ENCODE assay signal across 11 cellular contexts in the genomic region with DNA sequence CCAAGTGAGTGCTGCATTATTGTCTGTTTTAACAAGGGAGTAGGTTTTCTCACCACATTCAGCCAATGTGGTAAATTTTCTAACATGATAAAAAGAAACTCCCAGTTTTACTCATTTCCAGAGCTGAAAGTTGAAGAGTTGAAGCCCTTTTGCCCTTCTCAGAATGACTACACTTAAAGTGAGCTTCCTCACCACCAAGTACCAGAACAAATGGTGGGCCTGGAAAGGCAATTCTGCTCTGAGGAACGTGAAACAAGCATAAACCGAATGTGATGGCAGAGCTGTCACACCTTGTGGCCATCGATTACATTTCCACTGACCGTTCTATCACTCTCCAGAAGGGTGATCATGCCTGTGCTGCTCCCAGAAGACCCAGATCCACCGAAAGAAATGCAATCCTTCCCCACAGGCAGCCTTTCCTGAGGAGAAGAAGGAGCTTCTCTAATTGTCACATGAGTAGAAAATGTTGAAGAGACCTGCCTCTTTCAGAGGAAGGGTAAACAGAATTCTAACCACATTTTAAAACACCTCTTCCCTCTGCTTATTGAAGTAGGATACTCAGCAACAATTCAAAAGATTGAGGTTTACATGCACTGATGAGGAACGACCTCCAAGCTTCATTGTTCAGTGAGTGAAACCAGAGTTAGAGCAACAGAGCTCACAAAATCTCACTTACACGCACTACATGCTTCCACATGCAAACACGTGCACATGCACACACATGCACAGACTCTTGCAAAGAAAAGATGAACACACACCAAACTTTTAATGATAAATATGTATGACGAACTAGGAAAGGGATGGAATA. TPM values are rescaled to one million over a fixed set of nuclear protein-coding genes. Genes with fewer than 3 reads are reported as not detected.
DNase-seq lines count a peak whose midpoint lies in the region; ATAC-seq and TF ChIP-seq lines count a peak whose summit lies in the region.
"Had no signal": no experiment of that assay in that cellular context is flagged by ENCODE, and none has a peak within 500 bp of the region (broad histone marks: within the 10 kb centered on the region; RNA-seq: fewer than 3 reads in every experiment).

No MANE protein-coding gene starts in this region.

- H2AK5ac ChIP-seq in H9 (ENCODE audit: insufficient read length, low read length): peak overlapping the region; percentile 84

- peak overlapping the region; percentile 43 for H3K4me3 Mint-ChIP-seq in activated CD8-positive, alpha-beta memory T cell treated with anti-CD3 and anti-CD28 coated beads, Interleukin-2, amount 10 ng/mL, durations not matched to agents 7 days and 5 days
- H3K4me3 Mint-ChIP-seq in H9 (no peak overlapping the region), CD14-positive monocyte (no peak overlapping the region)
- H3K4me3 Mint-ChIP-seq in stimulated activated effector memory CD8-positive, alpha-beta T cell treated with anti-CD3 and anti-CD28 coated beads, Interleukin-12 subunit alpha, Interleukin-12 subunit beta, amount 100 ng/mL, for 72 hours: no peak overlapping the region
- H3K4me3 Mint-ChIP-seq: nephron had no signal

- peaks cover 2% of the 10 kb centered on the region for H4K20me1 ChIP-seq in H9 (ENCODE audit: control insufficient read depth, insufficient read depth, insufficient read length)

- TF ChIP-seq CTCF in H9 (conservative IDR thresholded peaks at IDR 0.05) (no peak), GM13977 (IDR thresholded peaks at IDR 0.05; ENCODE audit: extremely low read depth, insufficient read depth, missing control alignments) (no peak), heart right ventricle (IDR thresholded peaks at IDR 0.05) (no peak), CD14-positive monocyte (IDR thresholded peaks at IDR 0.05) (no peak)

- in situ Hi-C loops in GM13977 (cut with MboI; ENCODE audit: low pct_unique_long_range_greater_than_20kb, low sequenced_read_pairs, unreplicated experiment): no loop called here

- H3K56ac ChIP-seq in H9 (ENCODE audit: insufficient read length, low read depth, low read length): no peak overlapping the region

- H3K4me3 ChIP-seq in Jurkat, Clone E6-1 (ENCODE audit: low read length): peak overlapping the region; percentile 14
- no peak overlapping the region for H3K4me3 ChIP-seq in heart right ventricle

- H4K8ac ChIP-seq in H9 (replicated peaks; ENCODE audit: insufficient read length, low read depth, low read length): no peak overlapping the region

- peaks cover 81% of the 10 kb centered on the region for H3K27me3 Mint-ChIP-seq in activated CD8-positive, alpha-beta memory T cell treated with anti-CD3 and anti-CD28 coated beads, Interleukin-2, amount 10 ng/mL, durations not matched to agents 7 days and 5 days
- peaks cover 30% of the 10 kb centered on the region for H3K27me3 Mint-ChIP-seq in H9 (ENCODE audit: low read depth)
- H3K27me3 Mint-ChIP-seq in CD14-positive monocyte (ENCODE audit: low read depth in 3 of 3): peaks cover 0 to 4% (median 4%) of the 10 kb centered on the region in 3 donors

- CTCF ChIA-PET in activated CD8-positive, alpha-beta memory T cell treated with anti-CD3 and anti-CD28 coated beads, Interleukin-2, amount 10 ng/mL, durations not matched to agents 7 days and 5 days (lab: Charles Lee): interaction anchor here (0.7 to 2.2 kb wide), 11 partner anchors 8 to 348 kb away, joined by 3 to 6 read pairs (median 3); partner anchors contain the start of gene CCR9

- intact Hi-C loops in heart right ventricle (cut with DNase I) (no loop called here), CD14-positive monocyte (cut with micrococcal nuclease) (no loop called here)

- H3K9ac ChIP-seq in H9 (ENCODE audit: extremely low read depth, insufficient read length, low read length): no peak overlapping the region

- peak overlapping the region; percentile 57 for H3K27ac Mint-ChIP-seq in activated CD8-positive, alpha-beta memory T cell treated with anti-CD3 and anti-CD28 coated beads, Interleukin-2, amount 10 ng/mL, durations not matched to agents 7 days and 5 days
- H3K27ac Mint-ChIP-seq in H9 (no peak overlapping the region), CD14-positive monocyte (no peak overlapping the region)
- H3K27ac Mint-ChIP-seq in stimulated activated effector memory CD8-positive, alpha-beta T cell treated with anti-CD3 and anti-CD28 coated beads, Interleukin-12 subunit alpha, Interleukin-12 subunit beta, amount 100 ng/mL, for 72 hours: no peak overlapping the region
- H3K27ac Mint-ChIP-seq: nephron had no signal

- H3K27me3 ChIP-seq in H9 (ENCODE audit: insufficient read depth, low read length) (no peaks in the 10 kb centered on the region), heart right ventricle (peaks cover 0 to 4% (median 0%) of the 10 kb centered on the region in 7 donors)

- no peak overlapping the region for H3K18ac ChIP-seq in H9 (ENCODE audit: insufficient read length, low read depth, low read length)

- H3K14ac ChIP-seq in H9 (ENCODE audit: insufficient read depth, low read length): no peak overlapping the region

- H3K4me1 ChIP-seq in H9 (ENCODE audit: insufficient read depth, low read length) (no peaks in the 10 kb centered on the region), heart right ventricle (no peaks in the 10 kb centered on the region)

- H3K9me3 ChIP-seq in H9 (ENCODE audit: control insufficient read depth, low read depth, low read length) (peaks cover 5% of the 10 kb centered on the region), heart right ventricle (peaks cover 0 to 12% (median 5%) of the 10 kb centered on the region in 11 donors)

- no peak overlapping the region for H4K91ac ChIP-seq in H9 (ENCODE audit: insufficient read length, low read depth, low read length)

- ATAC-seq in activated CD8-positive, alpha-beta memory T cell treated with anti-CD3 and anti-CD28 coated beads, Interleukin-2, amount 10 ng/mL, durations not matched to agents 7 days and 5 days: peak; percentile 88
- ATAC-seq in stimulated activated effector memory CD8-positive, alpha-beta T cell treated with anti-CD3 and anti-CD28 coated beads, Interleukin-12 subunit alpha, Interleukin-12 subunit beta, amount 100 ng/mL, for 72 hours: peak; percentile 95
- no peak for ATAC-seq in heart right ventricle

- no peak overlapping the region for H2BK15ac ChIP-seq in H9 (ENCODE audit: low read depth, low read length)

- H3K79me2 ChIP-seq in H9 (ENCODE audit: insufficient read depth, low read length): no peaks in the 10 kb centered on the region

- no peaks in the 10 kb centered on the region for H3K36me3 ChIP-seq in heart right ventricle

- peaks cover 20% of the 10 kb centered on the region for H3K36me3 Mint-ChIP-seq in activated CD8-positive, alpha-beta memory T cell treated with anti-CD3 and anti-CD28 coated beads, Interleukin-2, amount 10 ng/mL, durations not matched to agents 7 days and 5 days
- H3K36me3 Mint-ChIP-seq in H9 (ENCODE audit: insufficient read depth in 1 of 3, low read depth in 3 of 3): no peaks in the 10 kb centered on the region
- H3K36me3 Mint-ChIP-seq in stimulated activated effector memory CD8-positive, alpha-beta T cell treated with anti-CD3 and anti-CD28 coated beads, Interleukin-12 subunit alpha, Interleukin-12 subunit beta, amount 100 ng/mL, for 72 hours: no peaks in the 10 kb centered on the region
- H3K36me3 Mint-ChIP-seq in CD14-positive monocyte: no peaks in the 10 kb centered on the region

- no peak overlapping the region for H2BK20ac ChIP-seq in H9 (ENCODE audit: low read depth, low read length, poor library complexity, severe bottlenecking)

- no peak overlapping the region for H2BK12ac ChIP-seq in H9 (ENCODE audit: insufficient read length, low read depth, low read length)

- H3K9me3 Mint-ChIP-seq in activated CD8-positive, alpha-beta memory T cell treated with anti-CD3 and anti-CD28 coated beads, Interleukin-2, amount 10 ng/mL, durations not matched to agents 7 days and 5 days (ENCODE audit: low read depth): peaks cover 6% of the 10 kb centered on the region
- H3K9me3 Mint-ChIP-seq in H9 (peaks cover 4 to 5% of the 10 kb centered on the region in 2 experiments; a peak in 2 of 5 replicates), CD14-positive monocyte (peaks cover 0 to 8% (median 4%) of the 10 kb centered on the region in 7 donors)
- H3K9me3 Mint-ChIP-seq in stimulated activated effector memory CD8-positive, alpha-beta T cell treated with anti-CD3 and anti-CD28 coated beads, Interleukin-12 subunit alpha, Interleukin-12 subunit beta, amount 100 ng/mL, for 72 hours: peaks cover 6% of the 10 kb centered on the region

- no CpG with 5 or more reads among the region's 9 CpGs for WGBS in H9 (ENCODE audit: extremely low coverage, insufficient read length, low lambda C conversion rate)
- 74 to 75% methylated on average over 9 of the region's 9 CpGs for WGBS in heart right ventricle, 2 donors

- H2AFZ ChIP-seq in H9 (ENCODE audit: low read length): no peak overlapping the region

- peaks cover 77% of the 10 kb centered on the region for H3K4me1 Mint-ChIP-seq in activated CD8-positive, alpha-beta memory T cell treated with anti-CD3 and anti-CD28 coated beads, Interleukin-2, amount 10 ng/mL, durations not matched to agents 7 days and 5 days
- no peaks in the 10 kb centered on the region for H3K4me1 Mint-ChIP-seq in H9
- H3K4me1 Mint-ChIP-seq in stimulated activated effector memory CD8-positive, alpha-beta T cell treated with anti-CD3 and anti-CD28 coated beads, Interleukin-12 subunit alpha, Interleukin-12 subunit beta, amount 100 ng/mL, for 72 hours: peaks cover 39% of the 10 kb centered on the region
- H3K4me1 Mint-ChIP-seq in CD14-positive monocyte: peaks cover 2% of the 10 kb centered on the region

- no peak overlapping the region for H3K4ac ChIP-seq in H9 (ENCODE audit: low read depth, low read length)

- H3K4me2 ChIP-seq in H9 (ENCODE audit: insufficient read depth, insufficient read length, low read length): no peak overlapping the region

- H2BK120ac ChIP-seq in H9 (ENCODE audit: low read depth, low read length, poor library complexity, severe bottlenecking): no peak overlapping the region

- H4K5ac ChIP-seq in H9 (ENCODE audit: insufficient read length, low read depth, low read length): no peak overlapping the region

- H3K79me1 ChIP-seq in H9 (ENCODE audit: insufficient read depth, low read depth, low read length, poor library complexity, severe bottlenecking): no peaks in the 10 kb centered on the region

- H2BK5ac ChIP-seq in H9 (ENCODE audit: insufficient read length, low read length): no peak overlapping the region

- H3K27ac ChIP-seq in H9 (ENCODE audit: insufficient read length, low read depth, low read length) (no peak overlapping the region), heart right ventricle (no peak overlapping the region)

- DNase-seq in activated CD8-positive, alpha-beta memory T cell treated with anti-CD3 and anti-CD28 coated beads, Interleukin-2, amount 10 ng/mL, durations not matched to agents 7 days and 5 days: peak; percentile 72
- DNase-seq in activated CD8-positive, alpha-beta memory T cell treated with anti-CD3 and anti-CD28 coated beads, Interleukin-2, amount 50 U/mL, for 4 hours: no peak
- DNase-seq in H9: no peak
- peak; percentile 91 for DNase-seq in Jurkat, Clone E6-1 (ENCODE audit: low read depth, low spot score)
- DNase-seq in stimulated activated effector memory CD8-positive, alpha-beta T cell treated with anti-CD3 and anti-CD28 coated beads, Interleukin-12 subunit alpha, Interleukin-12 subunit beta, amount 100 ng/mL, for 72 hours (ENCODE audit: low spot score in 2 of 2): peak in 1 of 2 donors; percentile 69
- no peak for DNase-seq in GM13977 (ENCODE audit: low spot score)
- no peak for DNase-seq in heart right ventricle
- no peak for DNase-seq in CD14-positive monocyte (ENCODE audit: low spot score)
- DNase-seq: NCI-H1930 had no signal

- H3K23ac ChIP-seq in H9 (ENCODE audit: insufficient read length, low read depth, low read length): no peak overlapping the region

- no peaks in the 10 kb centered on the region for H3K23me2 ChIP-seq in H9 (ENCODE audit: insufficient read length, low read depth, low read length, poor library complexity, severe bottlenecking)

- no peak overlapping the region for H3T11ph ChIP-seq in H9 (ENCODE audit: low read length)

RNA-seq across cellular contexts. Expression of gene CCR9, which starts 21.4 kb away (rescaled TPM):
- 1 to 10 TPM; 3.2 to 9.7 TPM for total RNA-seq in activated CD8-positive, alpha-beta memory T cell treated with anti-CD3 and anti-CD28 coated beads, Interleukin-2, amount 10 ng/mL, durations not matched to agents 7 days and 5 days
- total RNA-seq in H9 (2021): not detected in 2 replicates
- 1.5 TPM for polyA plus RNA-seq in Jurkat, Clone E6-1 (2012; ENCODE audit: insufficient read depth, insufficient read length)
- not detected for total RNA-seq in heart right ventricle
- polyA plus RNA-seq in heart right ventricle: not detected
- not detected for polyA plus RNA-seq in CD14-positive monocyte
- total RNA-seq: bronchial epithelial cell had no signal

RNA-seq across cellular contexts. Expression of gene LZTFL1, which starts 23.0 kb away (rescaled TPM):
- 1 to 10 TPM; 6.1 to 9.3 TPM for total RNA-seq in activated CD8-positive, alpha-beta memory T cell treated with anti-CD3 and anti-CD28 coated beads, Interleukin-2, amount 10 ng/mL, durations not matched to agents 7 days and 5 days
- 9.1 and 12.2 TPM in 2 replicates for total RNA-seq in H9 (2021)
- 59.6 TPM for polyA plus RNA-seq in Jurkat, Clone E6-1 (2012; ENCODE audit: insufficient read depth, insufficient read length)
- total RNA-seq in heart right ventricle: 10 to 100 TPM in 3 of 10 donors, 1 to 10 TPM in 7; 6.0 to 12.2 (median 8.7) TPM
- polyA plus RNA-seq in heart right ventricle: 1 to 10 TPM; 2.6 to 6.6 TPM
- polyA plus RNA-seq in CD14-positive monocyte: 1 to 10 TPM; 7.3 to 7.5 TPM

Comparison
In these comparisons a context has a peak if more than half of its experiments do, and no peak if none do; other contexts are left out.
1. DNase-seq: peak in activated CD8-positive, alpha-beta memory T cell treated with anti-CD3 and anti-CD28 coated beads, Interleukin-2, amount 10 ng/mL, durations not matched to agents 7 days and 5 days (single experiment) and Jurkat, Clone E6-1 (single experiment); none in activated CD8-positive, alpha-beta memory T cell treated with anti-CD3 and anti-CD28 coated beads, Interleukin-2, amount 50 U/mL, for 4 hours (single experiment), H9 (single experiment), GM13977 (single experiment), heart right ventricle (0 of 2) and CD14-positive monocyte (single experiment).
2. ATAC-seq: peak in activated CD8-positive, alpha-beta memory T cell treated with anti-CD3 and anti-CD28 coated beads, Interleukin-2, amount 10 ng/mL, durations not matched to agents 7 days and 5 days (single experiment) and stimulated activated effector memory CD8-positive, alpha-beta T cell treated with anti-CD3 and anti-CD28 coated beads, Interleukin-12 subunit alpha, Interleukin-12 subunit beta, amount 100 ng/mL, for 72 hours (single experiment); none in heart right ventricle (0 of 8).